12 cellular contexts compared by ENCODE assay signal in the genomic region with DNA sequence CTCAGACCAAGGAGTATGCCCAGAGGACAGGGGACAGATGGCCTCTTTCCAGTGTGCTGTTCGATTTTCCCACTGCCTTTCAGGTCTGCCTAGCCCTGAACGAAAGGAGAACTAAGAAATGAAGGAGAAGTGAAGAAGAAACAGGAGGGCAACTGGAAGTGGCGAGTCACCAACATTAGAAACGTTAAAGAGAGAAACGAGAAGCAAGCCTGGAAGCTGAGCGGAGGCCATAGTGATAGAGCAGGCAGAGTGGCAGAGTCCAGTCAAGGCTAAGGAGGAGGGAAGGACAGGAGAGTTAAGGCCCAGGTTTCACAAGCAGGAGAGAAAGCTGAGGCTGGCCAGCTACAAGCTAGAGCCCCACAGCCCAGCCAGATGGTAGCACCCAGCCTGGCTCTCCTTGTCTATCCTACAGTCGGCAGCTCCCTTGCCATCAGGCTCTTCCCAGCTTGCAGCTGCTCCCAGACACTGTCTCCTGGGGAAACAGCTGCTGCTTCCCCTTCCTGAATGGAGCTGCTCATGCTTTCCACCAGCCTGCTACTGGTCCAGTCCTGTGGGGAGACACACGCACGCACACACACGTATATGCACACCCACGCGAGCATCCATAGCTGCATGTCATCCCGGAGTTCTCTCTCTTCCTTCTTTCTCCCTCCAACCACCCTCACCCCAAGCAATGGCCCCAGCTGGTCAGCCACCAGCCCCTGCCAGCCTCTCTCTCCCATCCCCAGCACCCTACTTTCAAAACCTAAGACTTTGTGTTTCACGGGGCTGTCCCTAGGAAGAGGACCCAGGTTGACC.
A peak's percentile ranks its signal among the peaks of the same experiment; 100 is the strongest.
DNase-seq lines count a peak whose midpoint lies in the region; ATAC-seq and TF ChIP-seq lines count a peak whose summit lies in the region.
"Had no signal": no experiment of that assay in that cellular context is flagged by ENCODE, and none has a peak within 500 bp of the region (broad histone marks: within the 10 kb centered on the region; RNA-seq: fewer than 3 reads in every experiment).

No MANE protein-coding gene starts in this region.

- WGBS in HUES64, result 68% methylated on average over 14 of the region's 14 CpGs

- no TSS peak for BruUV-seq in Calu3 (replicated peaks; lab: Mats Ljungman, UMichigan)

- peak overlapping the region in 1 of 8 donors; percentile 58 for H3K4me3 Mint-ChIP-seq in naive B cell
- H3K4me3 Mint-ChIP-seq in Calu3 (ENCODE audit: low read depth, unreplicated experiment), result no peak overlapping the region

- no peaks in the 10 kb centered on the region for H3K27me3 ChIP-seq in HUES64 (ENCODE audit: insufficient read depth, low read length)

- peak; percentile 86 for DNase-seq in DMS53 (lab: John Stamatoyannopoulos, UW)
- peak; percentile 62 for DNase-seq in coronary artery (ENCODE audit: low spot score)
- no peak for DNase-seq in naive B cell
- no peak for DNase-seq in occipital lobe (lab: John Stamatoyannopoulos, UW)
- no peak for DNase-seq in Calu3
- DNase-seq: activated CD4-positive, alpha-beta T cell treated with anti-CD3 and anti-CD28 coated beads, Interleukin-2, amount 50 U/mL, for 1 hour; hypothalamus; NCI-H2107; stimulated activated CD4-positive, alpha-beta T cell treated with anti-CD3 and anti-CD28 coated beads, Interleukin-2, amount 100 ng/mL, for 48 hours had no signal

- H3K27ac ChIP-seq in HUES64 (ENCODE audit: low read depth, low read length) (peak overlapping the region; percentile 92), coronary artery (no peak overlapping the region)

- peaks cover 0 to 5% of the 10 kb centered on the region in 2 donors for H3K36me3 Mint-ChIP-seq in naive B cell
- no peaks in the 10 kb centered on the region for H3K36me3 Mint-ChIP-seq in Calu3 (ENCODE audit: insufficient read depth, unreplicated experiment)

- H3K4me1 Mint-ChIP-seq in naive B cell (peaks cover 34 to 45% (median 45%) of the 10 kb centered on the region in 3 donors), Calu3 (ENCODE audit: low read depth, unreplicated experiment) (no peaks in the 10 kb centered on the region)

- peak overlapping the region; percentile 44 for H3K9ac ChIP-seq in HUES64 (ENCODE audit: low read depth, low read length)

- no peak for TF ChIP-seq CTCF in coronary artery (IDR thresholded peaks at IDR 0.05)
- TF ChIP-seq CTCF in Calu3 (IDR thresholded peaks at IDR 0.05; ENCODE audit: unreplicated experiment), result no peak

- no peaks in the 10 kb centered on the region for H3K27me3 Mint-ChIP-seq in naive B cell
- H3K27me3 Mint-ChIP-seq in Calu3 (ENCODE audit: unreplicated experiment), result peaks cover 74% of the 10 kb centered on the region

- H3K36me3 ChIP-seq in HUES64 (ENCODE audit: insufficient read depth, low read length), result no peaks in the 10 kb centered on the region

- ATAC-seq in naive B cell (ENCODE audit: low read depth in 2 of 2) (no peak), HG02623 (IDR thresholded peaks at IDR 0.05; ENCODE audit: unreplicated experiment) (no peak), GM21528 (IDR thresholded peaks at IDR 0.05; ENCODE audit: low FRiP score, unreplicated experiment) (no peak)

- peaks cover 0 to 14% (median 9%) of the 10 kb centered on the region in 7 donors for H3K9me3 Mint-ChIP-seq in naive B cell
- H3K9me3 Mint-ChIP-seq in Calu3 (ENCODE audit: low read depth, unreplicated experiment), result no peaks in the 10 kb centered on the region

- peak overlapping the region in 5 of 6 donors; percentile 7 to 93 (median 72) for H3K27ac Mint-ChIP-seq in naive B cell
- no peak overlapping the region for H3K27ac Mint-ChIP-seq in Calu3 (ENCODE audit: unreplicated experiment)

- CTCF ChIA-PET in Calu3 (lab: Charles Lee), result no interaction called here

- H3K4me1 ChIP-seq in HUES64 (ENCODE audit: insufficient read depth, low read length), result peaks cover 38% of the 10 kb centered on the region

- H3K9me3 ChIP-seq in HUES64 (ENCODE audit: insufficient read depth, low read depth, low read length), result no peaks in the 10 kb centered on the region

- peak overlapping the region; percentile 42 for H3K4me3 ChIP-seq in HUES64 (ENCODE audit: low read length)
- H3K4me3 ChIP-seq in coronary artery, result no peak overlapping the region

- intact Hi-C loops in Calu3 (cut with micrococcal nuclease; ENCODE audit: unreplicated experiment), result no loop called here

Comparison
In these comparisons a context has a peak if more than half of its experiments do, and no peak if none do; other contexts are left out.
1. DNase-seq: peak in DMS53 (single experiment) and coronary artery (single experiment); none in naive B cell (single experiment), occipital lobe (single experiment) and Calu3 (single experiment).